8 cellular contexts compared by ENCODE assay signal in the genomic region with DNA sequence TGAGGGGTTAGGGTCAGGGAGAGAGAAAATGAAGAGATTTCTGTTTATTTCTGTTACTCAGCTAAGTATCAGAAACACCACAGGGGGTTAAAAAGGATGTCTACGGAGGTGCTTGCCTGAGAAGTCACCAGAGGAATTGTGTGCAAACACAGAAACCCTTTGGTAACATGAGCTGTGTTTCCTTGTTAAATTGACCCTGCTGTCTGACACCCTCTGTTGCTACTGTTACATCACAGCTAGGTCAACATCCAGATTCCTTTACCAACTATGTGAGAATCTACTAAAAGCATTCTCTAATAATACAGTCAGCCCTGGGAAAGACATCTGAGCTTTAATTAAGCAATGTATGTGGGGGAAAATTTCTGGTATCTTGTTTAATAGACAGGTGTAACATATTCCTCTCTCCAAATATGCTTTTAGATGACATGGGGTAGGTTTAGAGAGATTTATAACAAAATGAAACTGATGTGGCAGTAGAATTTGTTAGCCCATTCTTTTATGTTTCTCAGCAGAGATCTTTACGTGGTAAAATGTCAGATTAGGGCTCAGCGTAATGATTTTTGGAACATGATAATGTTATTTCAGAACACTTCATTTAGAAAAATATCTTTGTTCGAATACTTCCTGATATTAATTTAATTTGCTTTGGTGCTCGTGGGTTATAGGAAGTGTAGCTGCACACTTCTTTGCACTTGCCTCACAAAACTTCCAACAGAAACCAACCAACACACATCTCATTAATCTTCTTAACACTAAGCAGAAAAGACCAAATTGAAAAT.
DNase-seq lines count a peak whose midpoint lies in the region; ATAC-seq lines count a peak whose summit lies in the region.
"Had no signal": no experiment of that assay in that cellular context is flagged by ENCODE, and none has a peak within 500 bp of the region (broad histone marks: within the 10 kb centered on the region; RNA-seq: fewer than 3 reads in every experiment).

No MANE protein-coding gene starts in this region.

- no peak overlapping the region for H3K4me3 Mint-ChIP-seq in activated CD4-positive, alpha-beta T cell treated with anti-CD3 and anti-CD28 coated beads for 36 hours
- H3K4me3 Mint-ChIP-seq: T-helper 1 cell treated with Interleukin-12 subunit alpha and Interleukin-12 subunit beta and Interleukin-4 antibody, amounts not matched to agents 30 μg/mL and 1 μg/mL, for 36 hours had no signal

- peak; percentile 41 to 74 for ATAC-seq in left cardiac atrium
- ATAC-seq in sciatic nerve = peak; percentile 86
- ATAC-seq in activated CD4-positive, alpha-beta T cell treated with anti-CD3 and anti-CD28 coated beads for 36 hours = no peak
- no peak for ATAC-seq in HG03442 (IDR thresholded peaks at IDR 0.05; ENCODE audit: unreplicated experiment)

- H3K4me1 Mint-ChIP-seq in activated CD4-positive, alpha-beta T cell treated with anti-CD3 and anti-CD28 coated beads for 36 hours = peaks cover 41% of the 10 kb centered on the region

- POLR2A ChIA-PET in activated CD4-positive, alpha-beta T cell treated with anti-CD3 and anti-CD28 coated beads for 36 hours (lab: Charles Lee) = no interaction called here

- CTCF ChIA-PET in activated CD4-positive, alpha-beta T cell treated with anti-CD3 and anti-CD28 coated beads for 36 hours (lab: Charles Lee) = interaction anchor here (0.8 to 1.7 kb wide), 5 partner anchors 11 to 148 kb away, joined by 3 to 4 read pairs (median 3); no protein-coding TSS in a partner anchor

- no peaks in the 10 kb centered on the region for H3K36me3 Mint-ChIP-seq in activated CD4-positive, alpha-beta T cell treated with anti-CD3 and anti-CD28 coated beads for 36 hours (ENCODE audit: low read depth)

- intact Hi-C loops in left cardiac atrium (cut with DNase I) (no loop called here), sciatic nerve (cut with DNase I) (no loop called here)
- intact Hi-C loops in activated CD4-positive, alpha-beta T cell treated with anti-CD3 and anti-CD28 coated beads for 36 hours (cut with DNase I, micrococcal nuclease) = loop anchor here in 1 of 2 experiments (5.0 kb wide), 1 partner anchor 37 kb away; no protein-coding TSS in a partner anchor

- peaks cover 1% of the 10 kb centered on the region for H3K27me3 Mint-ChIP-seq in activated CD4-positive, alpha-beta T cell treated with anti-CD3 and anti-CD28 coated beads for 36 hours

- DNase-seq in H4 (ENCODE audit: low spot score) (peak; percentile 85), RPMI7951 (ENCODE audit: low read depth) (peak; percentile 57), left cardiac atrium (no peak), sciatic nerve (ENCODE audit: low spot score) (no peak), NCI-H2107 (lab: John Stamatoyannopoulos, UW) (no peak)
- no peak for DNase-seq in activated CD4-positive, alpha-beta T cell treated with anti-CD3 and anti-CD28 coated beads for 36 hours

- H3K27ac Mint-ChIP-seq in activated CD4-positive, alpha-beta T cell treated with anti-CD3 and anti-CD28 coated beads for 36 hours = no peak overlapping the region
- H3K27ac Mint-ChIP-seq: T-helper 1 cell treated with Interleukin-12 subunit alpha and Interleukin-12 subunit beta and Interleukin-4 antibody, amounts not matched to agents 30 μg/mL and 1 μg/mL, for 36 hours had no signal

- peaks cover 3% of the 10 kb centered on the region for H3K9me3 Mint-ChIP-seq in activated CD4-positive, alpha-beta T cell treated with anti-CD3 and anti-CD28 coated beads for 36 hours (ENCODE audit: low read depth)

Comparison
In these comparisons a context has a peak if more than half of its experiments do, and no peak if none do; other contexts are left out.
1. DNase-seq: peak in H4 (single experiment) and RPMI7951 (single experiment); none in left cardiac atrium (single experiment), sciatic nerve (single experiment), activated CD4-positive, alpha-beta T cell treated with anti-CD3 and anti-CD28 coated beads for 36 hours (single experiment) and NCI-H2107 (single experiment).
2. ATAC-seq: peak in left cardiac atrium (2 of 2) and sciatic nerve (single experiment); none in activated CD4-positive, alpha-beta T cell treated with anti-CD3 and anti-CD28 coated beads for 36 hours (single experiment) and HG03442 (single experiment).